8 cellular contexts compared by ENCODE assay signal in the genomic region with DNA sequence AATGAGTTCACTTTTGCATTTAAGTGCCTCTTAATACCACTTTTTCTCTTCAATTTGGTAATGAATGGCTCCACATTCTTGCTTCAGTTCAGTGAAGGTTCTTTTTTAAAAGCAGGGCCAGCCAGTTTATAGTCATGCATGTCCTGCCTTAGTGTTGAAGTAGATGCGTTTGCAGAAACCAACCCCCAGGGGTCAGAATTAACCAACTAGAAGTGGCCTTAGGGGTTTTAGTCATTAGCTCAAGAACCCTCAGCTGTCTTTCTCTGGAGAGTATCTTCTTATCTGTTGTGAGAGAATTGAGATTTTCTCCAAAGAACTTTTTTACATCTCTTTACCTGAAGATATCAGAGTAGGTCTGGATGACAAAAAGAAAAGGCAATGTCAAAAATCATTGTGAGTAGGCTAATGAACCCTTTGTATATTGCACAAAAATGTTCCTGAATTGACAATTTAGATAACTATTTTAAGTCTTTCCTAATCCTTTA.
DNase-seq lines count a peak whose midpoint lies in the region; ATAC-seq and TF ChIP-seq lines count a peak whose summit lies in the region.

No MANE protein-coding gene starts in this region.

- H3K27ac ChIP-seq in foreskin keratinocyte = no peak overlapping the region

- intact Hi-C loops in activated CD4-positive, alpha-beta T cell treated with anti-CD3 and anti-CD28 coated beads, Interleukin-2, amount 10 ng/mL, durations not matched to agents 24 days and 14 days (cut with micrococcal nuclease) = loop anchor here (1.0 to 10.0 kb wide), 2 partner anchors 152 to 203 kb away; no protein-coding TSS in a partner anchor

- ATAC-seq in HG03159 (IDR thresholded peaks at IDR 0.05; ENCODE audit: unreplicated experiment) = peak; percentile 72
- peak; percentile 85 for ATAC-seq in foreskin keratinocyte

- H3K4me1 Mint-ChIP-seq in activated CD4-positive, alpha-beta T cell treated with anti-CD3 and anti-CD28 coated beads, Interleukin-2, amount 10 ng/mL, durations not matched to agents 24 days and 14 days = no peaks in the 10 kb centered on the region

- peak; percentile 68 for TF ChIP-seq CTCF in foreskin keratinocyte (conservative IDR thresholded peaks at IDR 0.05)

- H3K27me3 ChIP-seq in foreskin keratinocyte = peaks cover 3% of the 10 kb centered on the region

- peaks cover 15% of the 10 kb centered on the region for H3K27me3 Mint-ChIP-seq in activated CD4-positive, alpha-beta T cell treated with anti-CD3 and anti-CD28 coated beads, Interleukin-2, amount 10 ng/mL, durations not matched to agents 24 days and 14 days

- H3K4me1 ChIP-seq in foreskin keratinocyte = no peaks in the 10 kb centered on the region

- DNase-seq in activated CD8-positive, alpha-beta memory T cell treated with anti-CD3 and anti-CD28 coated beads, Interleukin-2, amount 50 U/mL, for 4 hours = peak; percentile 25
- DNase-seq in activated CD8-positive, alpha-beta memory T cell treated with anti-CD3 and anti-CD28 coated beads, Interleukin-2, amount 50 U/mL, for 48 hours = no peak
- DNase-seq in NCI-H446 (lab: John Stamatoyannopoulos, UW) (peak; percentile 23 to 81), foreskin keratinocyte (peak; percentile 23 to 60), non-pigmented ciliary epithelial cell (ENCODE audit: low read depth) (peak; percentile 43), ecto neural progenitor cell (ENCODE audit: low spot score) (no peak)
- peak; percentile 70 for DNase-seq in activated CD4-positive, alpha-beta T cell treated with anti-CD3 and anti-CD28 coated beads, Interleukin-2, amount 10 ng/mL, durations not matched to agents 24 days and 14 days

- H3K9me3 Mint-ChIP-seq in activated CD4-positive, alpha-beta T cell treated with anti-CD3 and anti-CD28 coated beads, Interleukin-2, amount 10 ng/mL, durations not matched to agents 24 days and 14 days = no peaks in the 10 kb centered on the region

- no peak overlapping the region for H3K27ac Mint-ChIP-seq in activated CD4-positive, alpha-beta T cell treated with anti-CD3 and anti-CD28 coated beads, Interleukin-2, amount 10 ng/mL, durations not matched to agents 24 days and 14 days

- no peaks in the 10 kb centered on the region for H3K36me3 Mint-ChIP-seq in activated CD4-positive, alpha-beta T cell treated with anti-CD3 and anti-CD28 coated beads, Interleukin-2, amount 10 ng/mL, durations not matched to agents 24 days and 14 days (ENCODE audit: low read depth)

- no peak overlapping the region for H3K4me3 Mint-ChIP-seq in activated CD4-positive, alpha-beta T cell treated with anti-CD3 and anti-CD28 coated beads, Interleukin-2, amount 10 ng/mL, durations not matched to agents 24 days and 14 days

Comparison
In these comparisons a context has a peak if more than half of its experiments do, and no peak if none do; other contexts are left out.
1. DNase-seq: peak in activated CD8-positive, alpha-beta memory T cell treated with anti-CD3 and anti-CD28 coated beads, Interleukin-2, amount 50 U/mL, for 4 hours (single experiment), NCI-H446 (2 of 2), activated CD4-positive, alpha-beta T cell treated with anti-CD3 and anti-CD28 coated beads, Interleukin-2, amount 10 ng/mL, durations not matched to agents 24 days and 14 days (single experiment), foreskin keratinocyte (2 of 2) and non-pigmented ciliary epithelial cell (single experiment); none in activated CD8-positive, alpha-beta memory T cell treated with anti-CD3 and anti-CD28 coated beads, Interleukin-2, amount 50 U/mL, for 48 hours (single experiment) and ecto neural progenitor cell (single experiment).